ENCODE assay signal across 1 cellular context in the genomic region with DNA sequence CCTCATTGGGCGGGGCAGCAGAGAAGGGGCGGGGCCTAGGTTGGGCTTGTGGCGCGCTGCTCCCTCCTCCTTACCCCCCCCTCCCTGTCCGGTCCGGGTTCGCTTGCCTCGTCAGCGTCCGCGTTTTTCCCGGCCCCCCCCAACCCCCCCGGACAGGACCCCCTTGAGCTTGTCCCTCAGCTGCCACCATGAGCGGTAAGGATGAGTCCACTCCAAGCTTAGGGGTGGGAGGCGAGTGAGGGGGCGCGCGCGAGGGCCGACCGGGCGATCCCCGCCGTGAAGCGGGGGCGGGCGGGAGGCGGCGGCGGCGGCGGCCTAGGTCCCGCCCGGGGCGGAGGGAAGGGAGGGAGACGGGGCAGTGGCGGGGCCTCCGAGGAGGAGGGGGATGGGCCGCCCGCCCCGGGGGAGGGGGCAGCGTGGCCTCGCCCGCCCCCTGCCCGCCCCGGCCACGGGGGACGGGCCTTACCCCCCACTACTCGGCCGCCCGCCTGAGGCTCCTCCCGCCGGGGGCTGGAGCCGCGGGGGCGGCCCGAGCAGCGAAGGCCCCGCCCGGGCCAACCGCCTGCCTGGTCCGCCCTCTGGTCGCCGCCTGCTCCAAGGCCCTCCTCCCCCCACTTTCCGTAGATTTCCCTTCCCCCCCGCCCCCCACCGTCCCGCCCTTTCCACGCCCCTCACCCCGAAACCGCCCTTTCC.
TF ChIP-seq lines count a peak whose summit lies in the region.

TSS of gene SP1 (plus strand) at position 73 of the 693 bp plus-strand sequence. CDS start at position 189, 116 bp downstream.

TF ChIP-seq in H1, 55 proteins besides CTCF, POLR2A, EP300 and RAD21:
- TF ChIP-seq, protein P1, sequence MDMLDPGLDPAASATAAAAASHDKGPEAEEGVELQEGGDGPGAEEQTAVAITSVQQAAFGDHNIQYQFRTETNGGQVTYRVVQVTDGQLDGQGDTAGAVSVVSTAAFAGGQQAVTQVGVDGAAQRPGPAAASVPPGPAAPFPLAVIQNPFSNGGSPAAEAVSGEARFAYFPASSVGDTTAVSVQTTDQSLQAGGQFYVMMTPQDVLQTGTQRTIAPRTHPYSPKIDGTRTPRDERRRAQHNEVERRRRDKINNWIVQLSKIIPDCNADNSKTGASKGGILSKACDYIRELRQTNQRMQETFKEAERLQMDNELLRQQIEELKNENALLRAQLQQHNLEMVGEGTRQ (IDR thresholded peaks at IDR 0.05; ENCODE audit: low read length), result no peak
- 0 out of 2 replicates have a peak, but pooled peaks have one; percentile 8 for TF ChIP-seq TBP (IDR thresholded peaks at IDR 0.05; ENCODE audit: low read depth, low read length)
- TF ChIP-seq TAF1 (IDR thresholded peaks at IDR 0.05; ENCODE audit: low read depth, low read length), result 0 out of 2 replicates have a peak, but pooled peaks have one; percentile 20
- TF ChIP-seq TAF7 (optimal IDR thresholded peaks at IDR 0.05; ENCODE audit: borderline replicate concordance, low read depth, low read length), result peak; percentile 22
- peak; percentile 59 for TF ChIP-seq PHF8 (conservative IDR thresholded peaks at IDR 0.05; ENCODE audit: low read depth, low read length)
- TF ChIP-seq CREB1 (IDR thresholded peaks at IDR 0.05), result 0 out of 2 replicates have a peak, but pooled peaks have one; percentile 10
- TF ChIP-seq POLR2AphosphoS5 (IDR thresholded peaks at IDR 0.05; ENCODE audit: low read depth, low read length), result peak; percentile 49
- TF ChIP-seq SIX5 (IDR thresholded peaks at IDR 0.05; ENCODE audit: low read depth, low read length), result no peak
- TF ChIP-seq, protein P2, sequence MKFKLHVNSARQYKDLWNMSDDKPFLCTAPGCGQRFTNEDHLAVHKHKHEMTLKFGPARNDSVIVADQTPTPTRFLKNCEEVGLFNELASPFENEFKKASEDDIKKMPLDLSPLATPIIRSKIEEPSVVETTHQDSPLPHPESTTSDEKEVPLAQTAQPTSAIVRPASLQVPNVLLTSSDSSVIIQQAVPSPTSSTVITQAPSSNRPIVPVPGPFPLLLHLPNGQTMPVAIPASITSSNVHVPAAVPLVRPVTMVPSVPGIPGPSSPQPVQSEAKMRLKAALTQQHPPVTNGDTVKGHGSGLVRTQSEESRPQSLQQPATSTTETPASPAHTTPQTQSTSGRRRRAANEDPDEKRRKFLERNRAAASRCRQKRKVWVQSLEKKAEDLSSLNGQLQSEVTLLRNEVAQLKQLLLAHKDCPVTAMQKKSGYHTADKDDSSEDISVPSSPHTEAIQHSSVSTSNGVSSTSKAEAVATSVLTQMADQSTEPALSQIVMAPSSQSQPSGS (IDR thresholded peaks at IDR 0.05; ENCODE audit: low read length), result no peak
- TF ChIP-seq EGR1 (IDR thresholded peaks at IDR 0.05; ENCODE audit: borderline replicate concordance, low read depth, low read length), result peak; percentile 56; the same call in 1 of the 2 replicates
